Comparison of ENCODE assay signal across 8 cellular contexts in genomic region chr22:37492428-37493344, GRCh38. TPM values are rescaled to one million over a fixed set of nuclear protein-coding genes. Genes with fewer than 3 reads are reported as not detected.
DNase-seq lines count a peak whose midpoint lies in the region; ATAC-seq and TF ChIP-seq lines count a peak whose summit lies in the region.

No MANE protein-coding gene starts in this region.

- no peak overlapping the region for H3K4me3 Mint-ChIP-seq in MCF 10A (ENCODE audit: unreplicated experiment)
- no peak overlapping the region for H3K4me3 Mint-ChIP-seq in stimulated activated memory B cell treated with anti-CD40 and anti-IgM and Interleukin-4, amounts not matched to agents 10 μg/mL and 1 μg/mL and 100 μg/mL, for 72 hours

- H3K4me1 Mint-ChIP-seq in MCF 10A (ENCODE audit: insufficient read depth, unreplicated experiment), result peaks cover 16% of the 10 kb centered on the region
- H3K4me1 Mint-ChIP-seq in stimulated activated memory B cell treated with anti-CD40 and anti-IgM and Interleukin-4, amounts not matched to agents 10 μg/mL and 1 μg/mL and 100 μg/mL, for 72 hours, result peaks cover 33% of the 10 kb centered on the region

- intact Hi-C loops in MCF 10A (cut with micrococcal nuclease), result no loop called here
- intact Hi-C loops in breast epithelium (cut with DNase I; ENCODE audit: low total_unique reads), result no loop called here
- intact Hi-C loops in Panc1 (cut with micrococcal nuclease; ENCODE audit: unreplicated experiment), result no loop called here

- H3K9me3 ChIP-seq in breast epithelium, result no peaks in the 10 kb centered on the region
- H3K9me3 ChIP-seq in Panc1 (ENCODE audit: control insufficient read depth, insufficient read depth, low read depth, low read length), result no peaks in the 10 kb centered on the region

- peak overlapping the region; percentile 33 for H3K27ac Mint-ChIP-seq in MCF 10A (ENCODE audit: low read depth, unreplicated experiment)
- H3K27ac Mint-ChIP-seq in stimulated activated memory B cell treated with anti-CD40 and anti-IgM and Interleukin-4, amounts not matched to agents 10 μg/mL and 1 μg/mL and 100 μg/mL, for 72 hours, result no peak overlapping the region

- H3K4me3 ChIP-seq in breast epithelium (no peak overlapping the region), Panc1 (ENCODE audit: low read depth in 2 of 2, low read length in 2 of 2) (no peak overlapping the region)

- no peaks in the 10 kb centered on the region for H3K27me3 Mint-ChIP-seq in MCF 10A (ENCODE audit: insufficient read depth, unreplicated experiment)
- H3K27me3 Mint-ChIP-seq in stimulated activated memory B cell treated with anti-CD40 and anti-IgM and Interleukin-4, amounts not matched to agents 10 μg/mL and 1 μg/mL and 100 μg/mL, for 72 hours, result peaks cover 31% of the 10 kb centered on the region

- H3K27me3 ChIP-seq in breast epithelium, result no peaks in the 10 kb centered on the region
- no peaks in the 10 kb centered on the region for H3K27me3 ChIP-seq in Panc1 (ENCODE audit: control insufficient read depth, insufficient read depth, low read length)

- H3K36me3 ChIP-seq in breast epithelium (no peaks in the 10 kb centered on the region), Panc1 (ENCODE audit: control insufficient read depth, insufficient read depth, low read length) (no peaks in the 10 kb centered on the region)

- no peaks in the 10 kb centered on the region for H3K4me1 ChIP-seq in breast epithelium
- peaks cover 24% of the 10 kb centered on the region for H3K4me1 ChIP-seq in Panc1 (ENCODE audit: control insufficient read depth, insufficient read depth, low read length)

- POLR2A ChIA-PET in MCF 10A (lab: Yijun Ruan, JAX) (no interaction called here), Panc1 (lab: Charles Lee) (no interaction called here)

- in situ Hi-C loops in Panc1 (cut with HindIII; ENCODE audit: low pct_unique_long_range_greater_than_20kb, low sequenced_read_pairs), result no loop called here

- TF ChIP-seq CTCF in MCF 10A (IDR thresholded peaks at IDR 0.05; ENCODE audit: unreplicated experiment) (peak; percentile 36), breast epithelium (IDR thresholded peaks at IDR 0.05) (no peak), Panc1 (IDR thresholded peaks at IDR 0.05) (no peak; the same call in none of the 2 replicates)

- no peak for TF ChIP-seq POLR2A in breast epithelium (IDR thresholded peaks at IDR 0.05)

- H3K27ac ChIP-seq in breast epithelium, result no peak overlapping the region
- H3K27ac ChIP-seq in Panc1 (ENCODE audit: low read length), result peak overlapping the region; percentile 34; the same call in 1 of the 2 replicates

- DNase-seq in MCF 10A (ENCODE audit: unreplicated experiment), result peak; percentile 55
- no peak for DNase-seq in breast epithelium (ENCODE audit: low spot score in 2 of 2)
- DNase-seq in Panc1 (ENCODE audit: low read depth, low spot score), result no peak
- DNase-seq in activated naive CD4-positive, alpha-beta T cell treated with Interleukin-2 at 50 U/mL for 16 hours, result peak; percentile 54
- peak; percentile 82 for DNase-seq in kidney tubule cell (ENCODE audit: low spot score)

- BruUV-seq in MCF 10A (replicated peaks; lab: Mats Ljungman, UMichigan), result no TSS peak
- no TSS peak for BruUV-seq in Panc1 (replicated peaks; lab: Mats Ljungman, UMichigan)

- peaks cover 8% of the 10 kb centered on the region for H3K36me3 Mint-ChIP-seq in MCF 10A (ENCODE audit: insufficient read depth, unreplicated experiment)
- H3K36me3 Mint-ChIP-seq in stimulated activated memory B cell treated with anti-CD40 and anti-IgM and Interleukin-4, amounts not matched to agents 10 μg/mL and 1 μg/mL and 100 μg/mL, for 72 hours, result no peaks in the 10 kb centered on the region

- peak; percentile 69 for ATAC-seq in Panc1
- ATAC-seq in stimulated activated memory B cell treated with anti-CD40 and anti-IgM and Interleukin-4, amounts not matched to agents 10 μg/mL and 1 μg/mL and 100 μg/mL, for 72 hours, result peak; percentile 48
- no peak for ATAC-seq in GM18502 (IDR thresholded peaks at IDR 0.05; ENCODE audit: poor library complexity, unreplicated experiment)
- ATAC-seq in GM18861 (IDR thresholded peaks at IDR 0.05; ENCODE audit: unreplicated experiment), result no peak

- no peaks in the 10 kb centered on the region for H3K9me3 Mint-ChIP-seq in MCF 10A (ENCODE audit: unreplicated experiment)
- H3K9me3 Mint-ChIP-seq in stimulated activated memory B cell treated with anti-CD40 and anti-IgM and Interleukin-4, amounts not matched to agents 10 μg/mL and 1 μg/mL and 100 μg/mL, for 72 hours, result peaks cover 3% of the 10 kb centered on the region

- CTCF ChIA-PET in MCF 10A (lab: Yijun Ruan, JAX), result interaction anchor here (0.5 to 1.3 kb wide), 7 partner anchors 20 to 474 kb away, joined by 3 to 7 read pairs (median 5); no protein-coding TSS in a partner anchor
- CTCF ChIA-PET in Panc1 (lab: Charles Lee), result no interaction called here

RNA-seq across cellular contexts. Expression of gene MFNG, which starts 6.5 kb away (rescaled TPM):
- total RNA-seq in MCF 10A (2022), result 0.56 and 1.2 TPM in 2 replicates
- 10 to 100 TPM in 2 of 3 donors, 1 to 10 TPM in 1; 9.4 to 20.6 (median 17.8) TPM for total RNA-seq in breast epithelium
- 7.1 TPM for total RNA-seq in Panc1 (2021; ENCODE audit: unreplicated experiment)
- 7.5 TPM for polyA plus RNA-seq in Panc1 (2012; ENCODE audit: insufficient read length)

RNA-seq across cellular contexts. Expression of gene CARD10, which starts 26.5 kb away (rescaled TPM):
- total RNA-seq in MCF 10A (2022) (20.6 and 22.7 TPM in 2 replicates), breast epithelium (10 to 100 TPM in 2 of 3 donors, 1 to 10 TPM in 1; 2.9 to 12.1 (median 10.2) TPM), Panc1 (2021; ENCODE audit: unreplicated experiment) (43.1 TPM)
- 49.6 TPM for polyA plus RNA-seq in Panc1 (2012; ENCODE audit: insufficient read length)

Comparison
In these comparisons a context has a peak if more than half of its experiments do, and no peak if none do; other contexts are left out.
1. DNase-seq: peak in MCF 10A (single experiment), activated naive CD4-positive, alpha-beta T cell treated with Interleukin-2 at 50 U/mL for 16 hours (single experiment) and kidney tubule cell (single experiment); none in breast epithelium (0 of 2) and Panc1 (single experiment).
2. ATAC-seq: peak in Panc1 (single experiment) and stimulated activated memory B cell treated with anti-CD40 and anti-IgM and Interleukin-4, amounts not matched to agents 10 μg/mL and 1 μg/mL and 100 μg/mL, for 72 hours (single experiment); none in GM18502 (single experiment) and GM18861 (single experiment).